Comparison of ENCODE assay signal across 1 cellular context in the genomic region with DNA sequence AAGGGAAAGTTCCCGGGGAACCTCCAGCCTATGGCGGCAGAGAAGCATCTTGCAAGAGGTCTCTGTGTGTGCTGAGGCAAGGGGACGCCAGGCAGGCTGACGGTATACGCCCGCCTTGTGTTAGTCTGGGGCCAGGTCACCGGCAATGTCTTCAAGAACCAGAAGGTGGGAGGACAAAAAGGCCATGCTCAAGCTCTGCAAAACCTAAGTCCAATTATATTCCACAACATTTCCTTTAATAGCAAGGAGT.
TF ChIP-seq lines count a peak whose summit lies in the region.

No MANE protein-coding gene starts in this region.

TF ChIP-seq in GM12878, 131 proteins besides CTCF, POLR2A, EP300 and RAD21:
- TF ChIP-seq, protein P1, sequence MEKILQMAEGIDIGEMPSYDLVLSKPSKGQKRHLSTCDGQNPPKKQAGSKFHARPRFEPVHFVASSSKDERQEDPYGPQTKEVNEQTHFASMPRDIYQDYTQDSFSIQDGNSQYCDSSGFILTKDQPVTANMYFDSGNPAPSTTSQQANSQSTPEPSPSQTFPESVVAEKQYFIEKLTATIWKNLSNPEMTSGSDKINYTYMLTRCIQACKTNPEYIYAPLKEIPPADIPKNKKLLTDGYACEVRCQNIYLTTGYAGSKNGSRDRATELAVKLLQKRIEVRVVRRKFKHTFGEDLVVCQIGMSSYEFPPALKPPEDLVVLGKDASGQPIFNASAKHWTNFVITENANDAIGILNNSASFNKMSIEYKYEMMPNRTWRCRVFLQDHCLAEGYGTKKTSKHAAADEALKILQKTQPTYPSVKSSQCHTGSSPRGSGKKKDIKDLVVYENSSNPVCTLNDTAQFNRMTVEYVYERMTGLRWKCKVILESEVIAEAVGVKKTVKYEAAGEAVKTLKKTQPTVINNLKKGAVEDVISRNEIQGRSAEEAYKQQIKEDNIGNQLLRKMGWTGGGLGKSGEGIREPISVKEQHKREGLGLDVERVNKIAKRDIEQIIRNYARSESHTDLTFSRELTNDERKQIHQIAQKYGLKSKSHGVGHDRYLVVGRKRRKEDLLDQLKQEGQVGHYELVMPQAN (conservative IDR thresholded peaks at IDR 0.05), result peak; percentile 42; the same call in 1 of the 2 replicates
- TF ChIP-seq, protein P2, sequence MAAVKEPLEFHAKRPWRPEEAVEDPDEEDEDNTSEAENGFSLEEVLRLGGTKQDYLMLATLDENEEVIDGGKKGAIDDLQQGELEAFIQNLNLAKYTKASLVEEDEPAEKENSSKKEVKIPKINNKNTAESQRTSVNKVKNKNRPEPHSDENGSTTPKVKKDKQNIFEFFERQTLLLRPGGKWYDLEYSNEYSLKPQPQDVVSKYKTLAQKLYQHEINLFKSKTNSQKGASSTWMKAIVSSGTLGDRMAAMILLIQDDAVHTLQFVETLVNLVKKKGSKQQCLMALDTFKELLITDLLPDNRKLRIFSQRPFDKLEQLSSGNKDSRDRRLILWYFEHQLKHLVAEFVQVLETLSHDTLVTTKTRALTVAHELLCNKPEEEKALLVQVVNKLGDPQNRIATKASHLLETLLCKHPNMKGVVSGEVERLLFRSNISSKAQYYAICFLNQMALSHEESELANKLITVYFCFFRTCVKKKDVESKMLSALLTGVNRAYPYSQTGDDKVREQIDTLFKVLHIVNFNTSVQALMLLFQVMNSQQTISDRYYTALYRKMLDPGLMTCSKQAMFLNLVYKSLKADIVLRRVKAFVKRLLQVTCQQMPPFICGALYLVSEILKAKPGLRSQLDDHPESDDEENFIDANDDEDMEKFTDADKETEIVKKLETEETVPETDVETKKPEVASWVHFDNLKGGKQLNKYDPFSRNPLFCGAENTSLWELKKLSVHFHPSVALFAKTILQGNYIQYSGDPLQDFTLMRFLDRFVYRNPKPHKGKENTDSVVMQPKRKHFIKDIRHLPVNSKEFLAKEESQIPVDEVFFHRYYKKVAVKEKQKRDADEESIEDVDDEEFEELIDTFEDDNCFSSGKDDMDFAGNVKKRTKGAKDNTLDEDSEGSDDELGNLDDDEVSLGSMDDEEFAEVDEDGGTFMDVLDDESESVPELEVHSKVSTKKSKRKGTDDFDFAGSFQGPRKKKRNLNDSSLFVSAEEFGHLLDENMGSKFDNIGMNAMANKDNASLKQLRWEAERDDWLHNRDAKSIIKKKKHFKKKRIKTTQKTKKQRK (IDR thresholded peaks at IDR 0.05; ENCODE audit: low read depth, low read length), result no peak
- TF ChIP-seq BACH1 (IDR thresholded peaks at IDR 0.05; ENCODE audit: borderline replicate concordance) (no peak), SMARCA5 (IDR thresholded peaks at IDR 0.05) (peak; percentile 7; the same call in 1 of the 2 replicates), YY1 (IDR thresholded peaks at IDR 0.05; ENCODE audit: low read depth, low read length) (peak; percentile 84), SMAD5 (IDR thresholded peaks at IDR 0.05; ENCODE audit: low read depth) (peak; percentile 72)
